Comparison of ENCODE assay signal across 8 cellular contexts in the genomic region with DNA sequence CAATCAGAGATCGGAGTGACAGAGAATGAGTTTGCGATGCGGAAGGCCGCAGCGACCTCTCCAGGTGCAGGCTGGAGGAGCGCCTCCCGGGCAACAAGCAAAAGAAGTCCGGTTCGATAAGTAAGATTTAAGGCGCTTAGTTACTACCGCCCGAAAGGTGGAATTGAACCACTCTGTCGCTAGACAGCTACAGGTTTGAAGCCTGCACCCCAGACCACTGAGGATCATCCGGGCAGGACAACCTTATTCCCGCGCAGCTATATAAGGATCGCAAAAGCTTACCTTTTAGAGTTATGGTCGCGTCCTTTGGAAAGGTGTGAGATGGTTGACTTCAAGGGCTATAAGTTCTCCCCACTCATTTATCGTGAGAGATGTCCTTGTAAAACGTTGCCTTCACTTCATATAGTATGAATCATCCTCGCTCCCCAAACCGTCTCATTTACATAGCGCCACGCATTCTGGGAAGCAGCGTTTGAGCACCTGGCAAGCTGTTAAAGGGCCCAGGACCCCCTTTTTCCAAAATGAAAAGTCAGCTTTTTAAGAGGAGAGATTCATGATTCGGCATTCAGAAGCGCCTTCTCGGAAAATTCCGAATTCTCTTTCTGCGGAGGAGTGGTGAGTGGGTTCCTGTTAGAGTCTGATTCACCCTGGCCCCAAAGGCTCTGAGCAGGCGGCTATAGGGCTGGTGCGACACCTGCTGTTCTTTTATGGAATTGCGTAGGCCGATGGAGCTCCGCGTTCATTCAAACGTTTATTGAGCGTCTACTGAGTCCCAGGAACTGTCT. TPM values are rescaled to one million over a fixed set of nuclear protein-coding genes. Genes with fewer than 3 reads are reported as not detected.
DNase-seq lines count a peak whose midpoint lies in the region; ATAC-seq and TF ChIP-seq lines count a peak whose summit lies in the region.

No MANE protein-coding gene starts in this region.

- H3K9me3 ChIP-seq in right cardiac atrium (ENCODE audit: control insufficient read depth, low read length) = no peaks in the 10 kb centered on the region
- H3K9me3 ChIP-seq in aorta (ENCODE audit: control insufficient read depth, low read length) = no peaks in the 10 kb centered on the region

- peak; percentile 83 for DNase-seq in NCI-H1417 treated with DMSO at 0.1 percent for 48 hours (lab: John Stamatoyannopoulos, UW)
- DNase-seq in T follicular helper cell (ENCODE audit: low read depth) = peak; percentile 87
- DNase-seq in amniotic stem cell (lab: John Stamatoyannopoulos, UW) = peak; percentile 72
- DNase-seq in right cardiac atrium = peak; percentile 78 to 91 (median 89)
- peak; percentile 88 for DNase-seq in putamen (ENCODE audit: low spot score)
- peak; percentile 89 to 94 for DNase-seq in aorta

- H3K27ac ChIP-seq in right cardiac atrium (ENCODE audit: low read length) (peak overlapping the region; percentile 94), aorta (ENCODE audit: low read depth in 1 of 2, low read length in 2 of 2) (peak overlapping the region; percentile 3 to 90)

- no peaks in the 10 kb centered on the region for H3K36me3 ChIP-seq in aorta (ENCODE audit: control insufficient read depth in 1 of 2, insufficient read depth in 2 of 2, low read length in 1 of 2)

- H3K27me3 ChIP-seq in right cardiac atrium (ENCODE audit: control insufficient read depth, insufficient read depth) = no peaks in the 10 kb centered on the region
- H3K27me3 ChIP-seq in aorta (ENCODE audit: control insufficient read depth in 1 of 2, insufficient read depth in 2 of 2, low read length in 1 of 2) = no peaks in the 10 kb centered on the region

- WGBS in right cardiac atrium = under 1% methylated on average over 39 of the region's 39 CpGs
- WGBS in aorta, 2 donors = 0% methylated on average over 39 of the region's 39 CpGs

- intact Hi-C loops in right cardiac atrium (cut with DNase I) = loop anchor here (1.0 to 2.0 kb wide), 3 partner anchors 39 to 48 kb away; no protein-coding TSS in a partner anchor
- intact Hi-C loops in aorta (cut with DNase I) = loop anchor here (1.0 to 2.0 kb wide), 2 partner anchors 39 to 50 kb away; no protein-coding TSS in a partner anchor

- TF ChIP-seq CTCF in GM12874 (IDR thresholded peaks at IDR 0.05; ENCODE audit: insufficient read depth, low read depth, low read length) = peak; percentile 90

- peak overlapping the region; percentile 67 for H3K4me3 ChIP-seq in right cardiac atrium (ENCODE audit: low read length)
- peak overlapping the region; percentile 18 to 21 for H3K4me3 ChIP-seq in aorta (ENCODE audit: low read length in 2 of 2)

- ATAC-seq in HG02763 (IDR thresholded peaks at IDR 0.05; ENCODE audit: unreplicated experiment) = peak; percentile 76
- peak; percentile 95 to 96 for ATAC-seq in right cardiac atrium
- peak; percentile 87 for ATAC-seq in aorta (ENCODE audit: low FRiP score)

- no peaks in the 10 kb centered on the region for H3K4me1 ChIP-seq in right cardiac atrium (ENCODE audit: control insufficient read depth, insufficient read depth, low read length)
- H3K4me1 ChIP-seq in aorta (ENCODE audit: control insufficient read depth in 1 of 2, insufficient read depth in 2 of 2, low read length in 2 of 2) = peaks cover 0 to 2% of the 10 kb centered on the region in 2 donors

RNA-seq across cellular contexts. Expression of a gene that starts 10.8 kb away (rescaled TPM):
- total RNA-seq in right cardiac atrium (10 to 100 TPM in 1 of 4 donors, 1 to 10 TPM in 3; 1.6 to 16.3 (median 6.1) TPM), aorta (100 to 1,000 TPM in 1 of 2 donors, 1 to 10 TPM in 1; 3.1 to 754 TPM)
- polyA plus RNA-seq in right cardiac atrium (57.8 TPM), aorta (100 to 1,000 TPM in 1 of 2 donors, 10 to 100 TPM in 1; 18.4 to 105 TPM)

RNA-seq across cellular contexts. Expression of a gene that starts 18.2 kb away (rescaled TPM):
- 10 to 100 TPM; 18.7 to 26.4 (median 20.4) TPM for total RNA-seq in right cardiac atrium
- 20.2 TPM for polyA plus RNA-seq in right cardiac atrium
- total RNA-seq in aorta = 10 to 100 TPM in 1 of 2 donors, 1 to 10 TPM in 1; 8.1 to 11.6 TPM
- polyA plus RNA-seq in aorta = 10 to 100 TPM in 1 of 2 donors, 1 to 10 TPM in 1; 7.0 to 13.1 TPM

RNA-seq across cellular contexts. Expression of a gene that starts 19.6 kb away (rescaled TPM):
- total RNA-seq in right cardiac atrium (under 1 TPM in 2 of 4 donors, not detected in 2; 0.24 to 0.96 TPM), aorta (1 to 10 TPM in 1 of 2 donors, under 1 TPM in 1; 0.88 to 2.5 TPM)
- polyA plus RNA-seq in right cardiac atrium (0.91 TPM), aorta (under 1 TPM in 1 of 2 donors, not detected in 1; 0.67 TPM)

RNA-seq across cellular contexts. Expression of a gene that starts 28.6 kb away (rescaled TPM):
- total RNA-seq in right cardiac atrium (10 to 100 TPM; 44.1 to 85.4 (median 47.4) TPM), aorta (100 to 1,000 TPM; 119 to 192 TPM)
- polyA plus RNA-seq in right cardiac atrium (42.2 TPM), aorta (10 to 100 TPM; 56.0 to 63.2 TPM)

RNA-seq across cellular contexts. Expression of a gene that starts 54.9 kb away (rescaled TPM):
- total RNA-seq in right cardiac atrium (100 to 1,000 TPM; 133 to 143 (median 139) TPM), aorta (10 to 100 TPM; 61.4 to 69.9 TPM)
- polyA plus RNA-seq in right cardiac atrium (139 TPM), aorta (10 to 100 TPM; 44.5 to 81.7 TPM)

Comparison
In these comparisons a context has a peak if more than half of its experiments do, and no peak if none do; other contexts are left out.
1. Peak in every context shown above with its lines: DNase-seq, ATAC-seq, H3K4me3 ChIP-seq and H3K27ac ChIP-seq.